In the genomic region with DNA sequence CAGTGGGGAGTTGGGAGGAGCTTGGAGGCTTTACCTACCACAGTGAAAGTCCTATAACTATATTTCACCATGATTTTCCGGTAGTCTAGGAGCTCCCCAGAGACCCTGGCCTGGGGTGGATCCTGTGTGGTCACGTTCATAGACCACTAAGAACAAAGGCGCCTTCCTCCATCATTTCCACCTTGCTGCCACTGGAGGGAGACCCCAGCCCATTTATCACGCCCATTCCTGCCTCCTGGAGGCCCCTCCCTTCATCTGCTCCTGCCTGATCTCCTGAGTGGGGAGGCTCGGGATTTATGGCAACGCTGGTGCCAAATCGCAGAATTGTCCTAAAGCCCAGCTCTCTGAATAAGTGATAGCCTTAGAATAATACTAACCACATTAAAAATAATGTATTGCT, we compare ENCODE assay signal across 1 cellular context.
TF ChIP-seq lines count a peak whose summit lies in the region.

No MANE protein-coding gene starts in this region.

TF ChIP-seq in IMR-90, 13 proteins besides CTCF, POLR2A, EP300 and RAD21 (continued from another document):
- no peak for TF ChIP-seq CHD1 (IDR thresholded peaks at IDR 0.05; ENCODE audit: low read depth, low read length)
- no peak for TF ChIP-seq MAZ (IDR thresholded peaks at IDR 0.05; ENCODE audit: borderline replicate concordance, low read depth, low read length)
- TF ChIP-seq BHLHE40 (IDR thresholded peaks at IDR 0.05; ENCODE audit: low read depth, low read length), result no peak
- TF ChIP-seq SMC3 (IDR thresholded peaks at IDR 0.05; ENCODE audit: low read depth, low read length), result no peak
- TF ChIP-seq RFX5 (IDR thresholded peaks at IDR 0.05; ENCODE audit: low read depth, low read length), result no peak
- TF ChIP-seq MAFK (IDR thresholded peaks at IDR 0.05; ENCODE audit: low read depth, low read length), result no peak
- TF ChIP-seq, protein P1, sequence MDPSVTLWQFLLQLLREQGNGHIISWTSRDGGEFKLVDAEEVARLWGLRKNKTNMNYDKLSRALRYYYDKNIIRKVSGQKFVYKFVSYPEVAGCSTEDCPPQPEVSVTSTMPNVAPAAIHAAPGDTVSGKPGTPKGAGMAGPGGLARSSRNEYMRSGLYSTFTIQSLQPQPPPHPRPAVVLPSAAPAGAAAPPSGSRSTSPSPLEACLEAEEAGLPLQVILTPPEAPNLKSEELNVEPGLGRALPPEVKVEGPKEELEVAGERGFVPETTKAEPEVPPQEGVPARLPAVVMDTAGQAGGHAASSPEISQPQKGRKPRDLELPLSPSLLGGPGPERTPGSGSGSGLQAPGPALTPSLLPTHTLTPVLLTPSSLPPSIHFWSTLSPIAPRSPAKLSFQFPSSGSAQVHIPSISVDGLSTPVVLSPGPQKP (IDR thresholded peaks at IDR 0.05; ENCODE audit: borderline replicate concordance, low read depth, low read length), result no peak
- TF ChIP-seq FOS (IDR thresholded peaks at IDR 0.05; ENCODE audit: low read depth, low read length), result no peak
- no peak for TF ChIP-seq RCOR1 (IDR thresholded peaks at IDR 0.05; ENCODE audit: insufficient replicate concordance, low read length)
- TF ChIP-seq, protein P2, sequence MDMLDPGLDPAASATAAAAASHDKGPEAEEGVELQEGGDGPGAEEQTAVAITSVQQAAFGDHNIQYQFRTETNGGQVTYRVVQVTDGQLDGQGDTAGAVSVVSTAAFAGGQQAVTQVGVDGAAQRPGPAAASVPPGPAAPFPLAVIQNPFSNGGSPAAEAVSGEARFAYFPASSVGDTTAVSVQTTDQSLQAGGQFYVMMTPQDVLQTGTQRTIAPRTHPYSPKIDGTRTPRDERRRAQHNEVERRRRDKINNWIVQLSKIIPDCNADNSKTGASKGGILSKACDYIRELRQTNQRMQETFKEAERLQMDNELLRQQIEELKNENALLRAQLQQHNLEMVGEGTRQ (IDR thresholded peaks at IDR 0.05; ENCODE audit: low read depth, low read length), result no peak
